Comparison of ENCODE assay signal across 21 cellular contexts in the genomic region with DNA sequence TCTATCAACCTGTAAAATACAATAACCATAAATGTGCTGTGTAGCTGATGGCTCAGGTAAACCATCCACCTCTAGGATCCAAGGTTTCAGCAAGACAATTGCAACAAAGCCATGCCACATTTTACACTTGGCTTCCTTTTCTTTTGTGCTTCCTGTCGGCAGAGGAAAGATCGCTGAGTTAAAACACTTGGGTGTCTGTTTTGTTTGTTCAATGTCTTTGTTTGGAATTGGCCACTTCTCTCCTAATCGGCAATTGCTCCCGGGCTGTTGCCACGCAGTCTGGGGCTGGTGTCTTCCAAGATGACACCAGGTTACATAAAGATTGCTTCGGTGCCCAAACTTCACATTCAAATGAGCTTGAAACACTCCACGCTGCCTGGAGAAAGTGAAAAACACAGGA.
DNase-seq lines count a peak whose midpoint lies in the region; FAIRE-seq and TF ChIP-seq lines count a peak whose summit lies in the region.
"Had no signal": no experiment of that assay in that cellular context is flagged by ENCODE, and none has a peak within 500 bp of the region (broad histone marks: within the 10 kb centered on the region; RNA-seq: fewer than 3 reads in every experiment).

No MANE protein-coding gene starts in this region.

- peak overlapping the region; percentile 64; the same call in 1 of the 2 replicates for H2AFZ ChIP-seq in H1 (ENCODE audit: low read length)

- H4K5ac ChIP-seq in H1 (ENCODE audit: insufficient read length, low read depth, low read length), result no peak overlapping the region

- TF ChIP-seq RAD21 in H1 (IDR thresholded peaks at IDR 0.05 in 1 of 2, conservative IDR thresholded peaks at IDR 0.05 in 1 of 2; ENCODE audit: low read depth in 2 of 2, low read length in 2 of 2), result no peak

- peak; percentile 22 for DNase-seq in NCI-H748 (lab: John Stamatoyannopoulos, UW; ENCODE audit: unreplicated experiment)
- DNase-seq in NCI-H748 treated with DMSO at 0.1 percent for 48 hours (lab: John Stamatoyannopoulos, UW), result no peak
- DNase-seq in H1 (ENCODE audit: low read depth in 1 of 2, low spot score in 2 of 2), result no peak
- DNase-seq in mesothelial cell of epicardium (ENCODE audit: low spot score in 2 of 2, unreplicated experiment in 2 of 2), result no peak
- no peak for DNase-seq in dedifferentiated amniotic fluid mesenchymal stem cell (ENCODE audit: extremely low spot score)
- no peak for DNase-seq in NCI-H146 (lab: John Stamatoyannopoulos, UW)
- no peak for DNase-seq in RWPE1 (ENCODE audit: low spot score)
- DNase-seq in activated gamma-delta T cell (lab: John Stamatoyannopoulos, UW), result no peak
- DNase-seq: 8988T; Calu3; CD4-positive, CD25-positive, alpha-beta regulatory T cell; DMS79; GOT3; HFFc6; KBM-7; NCI-H1930; NCI-H2171; NCI-H446 treated with DMSO at 0.1 percent for 48 hours; NCI-H82 had no signal

- H2AK5ac ChIP-seq in H1 (ENCODE audit: low read depth, low read length), result no peak overlapping the region

- H2BK15ac ChIP-seq in H1 (ENCODE audit: low read length), result no peak overlapping the region

- no peak overlapping the region for H3K56ac ChIP-seq in H1 (replicated peaks; ENCODE audit: insufficient read length, low read depth, low read length)

- peaks cover 18% of the 10 kb centered on the region for H3K9me3 Mint-ChIP-seq in mesothelial cell of epicardium

- H3K18ac ChIP-seq in H1 (ENCODE audit: extremely low read depth, low read length), result no peak overlapping the region

- H3K4me1 ChIP-seq in H1 (replicated peaks in 1 of 4; ENCODE audit: control insufficient read depth in 3 of 4, insufficient read depth in 4 of 4, low read length in 3 of 4), result 0 out of 7 replicates have a peak, but pooled peaks cover 0 to 4% (median 1%) of the 10 kb centered on the region in 4 experiments

- no peak overlapping the region for H2BK12ac ChIP-seq in H1 (ENCODE audit: low read depth, low read length)

- H3K36me3 ChIP-seq in H1 (ENCODE audit: control insufficient read depth in 2 of 4, insufficient read depth in 4 of 4, low read length in 3 of 4), result no peaks in the 10 kb centered on the region

- H3K79me2 ChIP-seq in H1 (ENCODE audit: control insufficient read depth in 1 of 2, insufficient read depth in 2 of 2, low read length in 2 of 2), result no peaks in the 10 kb centered on the region

- no peak overlapping the region for H4K91ac ChIP-seq in H1 (replicated peaks; ENCODE audit: insufficient read length, low read length)

- CTCF ChIA-PET in H1 (lab: Charles Lee; ENCODE audit: partially characterized antibody), result interaction anchor here (0.8 to 1.7 kb wide), 3 partner anchors 9 to 302 kb away, joined by 3 to 13 read pairs (median 3); no protein-coding TSS in a partner anchor
- CTCF ChIA-PET in RWPE1 (lab: Yijun Ruan, JAX), result no interaction called here

- H3K36me3 Mint-ChIP-seq in mesothelial cell of epicardium, result no peaks in the 10 kb centered on the region
- H3K36me3 Mint-ChIP-seq: CD4-positive, CD25-positive, alpha-beta regulatory T cell had no signal

- no peak overlapping the region for H3K14ac ChIP-seq in H1 (ENCODE audit: insufficient read length)

- no peak overlapping the region for H3K4me3 Mint-ChIP-seq in mesothelial cell of epicardium
- H3K4me3 Mint-ChIP-seq: CD4-positive, CD25-positive, alpha-beta regulatory T cell; HFFc6 had no signal

- H3K4me1 Mint-ChIP-seq in mesothelial cell of epicardium, result peaks cover 13% of the 10 kb centered on the region
- H3K4me1 Mint-ChIP-seq: CD4-positive, CD25-positive, alpha-beta regulatory T cell had no signal

- no peak overlapping the region; the same call in 1 of the 2 replicates for H4K8ac ChIP-seq in H1 (ENCODE audit: extremely low read depth, insufficient read depth, low read length)

- H3K23ac ChIP-seq in H1 (ENCODE audit: insufficient read length), result no peak overlapping the region

- H2BK5ac ChIP-seq in H1 (ENCODE audit: low read depth, low read length), result no peak overlapping the region

- H3K27me3 Mint-ChIP-seq in mesothelial cell of epicardium (ENCODE audit: low read depth), result peaks cover 7% of the 10 kb centered on the region

- H3K4ac ChIP-seq in H1 (replicated peaks; ENCODE audit: insufficient read length, low read depth, low read length), result no peak overlapping the region

- H3K27ac Mint-ChIP-seq in mesothelial cell of epicardium, result peak overlapping the region; percentile 72
- H3K27ac Mint-ChIP-seq: CD4-positive, CD25-positive, alpha-beta regulatory T cell; HFFc6 had no signal

- 89% methylated on average over 7 of the region's 7 CpGs; no CpG with 5 or more reads in 1 of the 2 experiments for WGBS in H1 (ENCODE audit: extremely low coverage in 1 of 2, insufficient coverage in 1 of 2, insufficient read length in 1 of 2, insufficient replicate concordance in 2 of 2, low coverage in 1 of 2, low lambda C conversion rate in 2 of 2, missing lambda C conversion rate in 1 of 2), 2 experiments

- no peak overlapping the region for H2BK20ac ChIP-seq in H1 (ENCODE audit: low read length)

- POLR2A ChIA-PET in H1 (lab: Charles Lee; ENCODE audit: partially characterized antibody) (no interaction called here), RWPE1 (lab: Yijun Ruan, JAX; ENCODE audit: low non-redundant PET) (no interaction called here)

- H3K9me3 ChIP-seq in H1 (ENCODE audit: insufficient read depth in 2 of 2, low read depth in 1 of 2, low read length in 1 of 2), result peaks cover 0 to 8% of the 10 kb centered on the region in 2 experiments; a peak in 3 of 4 replicates

- TF ChIP-seq POLR2A in H1 (IDR thresholded peaks at IDR 0.05; ENCODE audit: control extremely low read depth in 1 of 2, low read depth in 2 of 2, low read length in 2 of 2), result no peak

- H2BK120ac ChIP-seq in H1 (replicated peaks; ENCODE audit: low read depth, low read length), result no peak overlapping the region

- H3K79me1 ChIP-seq in H1 (ENCODE audit: low read depth, low read length), result no peaks in the 10 kb centered on the region

- no peak overlapping the region for H3K4me3 ChIP-seq in H1 (ENCODE audit: extremely low read depth in 1 of 4, insufficient read depth in 2 of 4, low read depth in 3 of 4, low read length in 4 of 4)

- TF ChIP-seq EP300 in H1 (IDR thresholded peaks at IDR 0.05; ENCODE audit: borderline replicate concordance in 1 of 2, low read depth in 2 of 2, low read length in 2 of 2), result no peak

- TF ChIP-seq CTCF in H1 (IDR thresholded peaks at IDR 0.05; ENCODE audit: control extremely low read depth in 1 of 3, insufficient read depth in 1 of 3, low read depth in 1 of 3, low read length in 3 of 3) (no peak), mesothelial cell of epicardium (IDR thresholded peaks at IDR 0.05; ENCODE audit: unreplicated experiment) (no peak), RWPE1 (conservative IDR thresholded peaks at IDR 0.05; ENCODE audit: low read depth) (no peak)

- no peak overlapping the region for H3K9ac ChIP-seq in H1 (replicated peaks in 1 of 4; ENCODE audit: extremely low read depth in 1 of 4, low read depth in 3 of 4, low read length in 3 of 4)

- H3K27me3 ChIP-seq in H1 (replicated peaks in 1 of 4; ENCODE audit: control insufficient read depth in 3 of 4, extremely low read depth in 1 of 4, insufficient read depth in 3 of 4, low read length in 3 of 4), result no peaks in the 10 kb centered on the region; a peak in 1 of 7 replicates

- no peak for FAIRE-seq in H1 (lab: Jason Lieb, UNC)
- FAIRE-seq: G401.6, GM12891 had no signal

- H3K27ac ChIP-seq in H1 (ENCODE audit: low read depth, low read length) (no peak overlapping the region), RWPE1 (no peak overlapping the region)

- H3K4me2 ChIP-seq in H1 (ENCODE audit: insufficient read depth in 1 of 2, low read depth in 2 of 2, low read length in 2 of 2), result no peak overlapping the region

- H4K20me1 ChIP-seq in H1 (replicated peaks in 1 of 2; ENCODE audit: control insufficient read depth in 1 of 2, insufficient read depth in 2 of 2, low read length in 2 of 2), result no peaks in the 10 kb centered on the region

- no peaks in the 10 kb centered on the region for H3K23me2 ChIP-seq in H1 (ENCODE audit: low read depth, low read length)

TF ChIP-seq in H1, 55 proteins besides CTCF, POLR2A, EP300 and RAD21 (continues in another document):
- TF ChIP-seq E2F6 (IDR thresholded peaks at IDR 0.05) (no peak), NRF1 (IDR thresholded peaks at IDR 0.05; ENCODE audit: low read depth, low read length) (no peak), BRCA1 (IDR thresholded peaks at IDR 0.05; ENCODE audit: low read depth, low read length) (no peak), TEAD4 (IDR thresholded peaks at IDR 0.05; ENCODE audit: low read depth, low read length) (no peak), ASH2L (IDR thresholded peaks at IDR 0.05; ENCODE audit: low read length) (no peak), POLR2AphosphoS5 (IDR thresholded peaks at IDR 0.05; ENCODE audit: low read depth, low read length) (no peak), YY1 (IDR thresholded peaks at IDR 0.05; ENCODE audit: low read depth, low read length) (no peak), KDM1A (IDR thresholded peaks at IDR 0.05; ENCODE audit: borderline replicate concordance, low read length) (no peak), JUND (IDR thresholded peaks at IDR 0.05; ENCODE audit: low read length) (no peak), NANOG (IDR thresholded peaks at IDR 0.05; ENCODE audit: insufficient read depth, low read depth, low read length, poor library complexity, severe bottlenecking) (no peak), SIX5 (IDR thresholded peaks at IDR 0.05; ENCODE audit: low read depth, low read length) (no peak), TCF12 (IDR thresholded peaks at IDR 0.05; ENCODE audit: low read depth, low read length) (no peak), RXRA (IDR thresholded peaks at IDR 0.05; ENCODE audit: insufficient read depth, low read depth, low read length) (no peak), POU5F1 (IDR thresholded peaks at IDR 0.05; ENCODE audit: low read depth, low read length) (no peak)
- TF ChIP-seq, protein P1, sequence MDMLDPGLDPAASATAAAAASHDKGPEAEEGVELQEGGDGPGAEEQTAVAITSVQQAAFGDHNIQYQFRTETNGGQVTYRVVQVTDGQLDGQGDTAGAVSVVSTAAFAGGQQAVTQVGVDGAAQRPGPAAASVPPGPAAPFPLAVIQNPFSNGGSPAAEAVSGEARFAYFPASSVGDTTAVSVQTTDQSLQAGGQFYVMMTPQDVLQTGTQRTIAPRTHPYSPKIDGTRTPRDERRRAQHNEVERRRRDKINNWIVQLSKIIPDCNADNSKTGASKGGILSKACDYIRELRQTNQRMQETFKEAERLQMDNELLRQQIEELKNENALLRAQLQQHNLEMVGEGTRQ (IDR thresholded peaks at IDR 0.05; ENCODE audit: low read length), result no peak
